Comparison of ENCODE assay signal across 27 cellular contexts in the genomic region with DNA sequence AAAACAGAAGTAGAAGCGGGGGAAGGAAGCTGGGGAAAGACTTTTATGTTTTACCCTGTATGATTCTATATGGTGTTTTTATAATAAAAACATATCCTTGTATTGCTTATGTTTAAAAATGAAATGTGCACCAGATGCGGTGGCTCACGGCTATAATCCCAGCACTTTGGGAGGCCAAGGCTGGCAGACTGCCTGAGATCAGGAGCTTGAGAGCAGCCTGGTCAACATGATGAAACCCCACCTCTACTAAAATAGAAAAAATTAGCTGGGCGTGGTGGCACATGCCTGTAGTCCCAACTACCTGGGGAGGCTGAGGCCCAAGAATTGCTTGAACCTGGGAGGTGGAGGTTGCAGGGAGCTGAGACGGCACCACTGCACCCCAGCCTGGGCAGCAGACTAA.
"Had no signal": no experiment of that assay in that cellular context is flagged by ENCODE, and none has a peak within 500 bp of the region (broad histone marks: within the 10 kb centered on the region; RNA-seq: fewer than 3 reads in every experiment).

No MANE protein-coding gene starts in this region.

- DNase-seq: activated CD4-positive, alpha-beta T cell treated with anti-CD3 and anti-CD28 coated beads, Interleukin-2, amount 10 ng/mL, durations not matched to agents 7 days and 5 days; activated CD4-positive, alpha-beta T cell treated with anti-CD3 and anti-CD28 coated beads, Interleukin-2, amount 50 U/mL, for 48 hours; activated CD8-positive, alpha-beta T cell treated with anti-CD3 and anti-CD28 coated beads, Interleukin-2, amount 10 ng/mL, durations not matched to agents 7 days and 5 days; activated gamma-delta T cell; activated naive CD4-positive, alpha-beta T cell treated with Interleukin-2 at 50 U/mL for 16 hours; activated T-cell treated with anti-CD3 and anti-CD28 coated beads, Interleukin-2, amount 50 U/mL, for 24 hours; adrenal gland; body of pancreas; NCI-H1092 treated with DMSO at 0.1 percent for 48 hours; NCI-H1417; NCI-H146; NCI-H187; NCI-H2029 treated with DMSO at 0.1 percent for 48 hours; NCI-H345; NCI-H526 treated with DMSO at 0.1 percent for 48 hours; NCI-H774; NK-92 treated with Interleukin-12 subunit alpha and Interleukin-12 subunit beta, amount 100 ng/mL, for 24 hours; PC-3; Peyer's patch; RPMI8226; SHP77 treated with DMSO at 0.1 percent for 48 hours; SK-N-SH had no signal

- H3K9me3 ChIP-seq: adrenal gland, body of pancreas, breast epithelium, Peyer's patch, SJSA1, SK-N-SH had no signal

- ATAC-seq: activated CD8-positive, alpha-beta T cell treated with anti-CD3 and anti-CD28 coated beads, Interleukin-2, amount 10 ng/mL, durations not matched to agents 7 days and 5 days; activated naive CD4-positive, alpha-beta T cell treated with anti-CD3 and anti-CD28 coated beads, Interleukin-2, amount 50 U/mL, for 72 hours; body of pancreas; PC-3 had no signal

- H3K27me3 ChIP-seq: adrenal gland, body of pancreas, breast epithelium, Peyer's patch, SJSA1 had no signal

- H3K4me3 ChIP-seq: adrenal gland, body of pancreas, breast epithelium, Peyer's patch, SJSA1 had no signal

- H3K9ac ChIP-seq: KMS-11, SK-N-SH had no signal

- FAIRE-seq: astrocyte had no signal

- H3K36me3 ChIP-seq: adrenal gland, breast epithelium, Peyer's patch, SJSA1 had no signal

- H3K27ac ChIP-seq: adrenal gland, body of pancreas, breast epithelium, KMS-11, Peyer's patch, SJSA1 had no signal

- H3K4me2 ChIP-seq: KMS-11, SK-N-SH had no signal

- H3K4me1 ChIP-seq: adrenal gland, body of pancreas, breast epithelium, Peyer's patch, SJSA1 had no signal
